In genomic region chr9:135669018-135669417, GRCh38 we compare ENCODE assay signal across 13 cellular contexts. TPM values are rescaled to one million over a fixed set of nuclear protein-coding genes. Genes with fewer than 3 reads are reported as not detected.
DNase-seq lines count a peak whose midpoint lies in the region; ATAC-seq, FAIRE-seq and TF ChIP-seq lines count a peak whose summit lies in the region.
"Not testable (repeated sequence)": the region's sequence is repeated elsewhere in the genome, so short reads cannot be mapped to it uniquely, and the experiment has no call there.
"Had no signal": no experiment of that assay in that cellular context is flagged by ENCODE, and none has a peak within 500 bp of the region (broad histone marks: within the 10 kb centered on the region; RNA-seq: fewer than 3 reads in every experiment).

No MANE protein-coding gene starts in this region.

- H2AFZ ChIP-seq in K562 (ENCODE audit: low read depth, low read length): not testable (repeated sequence)

- H3K4me1 ChIP-seq in K562 (replicated peaks in 1 of 2; ENCODE audit: control insufficient read depth in 2 of 2, insufficient read depth in 2 of 2, low read length in 2 of 2); sigmoid colon: not testable (repeated sequence)

- H3K4me3 ChIP-seq in K562, sigmoid colon: not testable (repeated sequence)

- TF ChIP-seq RAD21 in K562 (CRISPR knock-in tag; conservative IDR thresholded peaks at IDR 0.05 in 1 of 2, IDR thresholded peaks at IDR 0.05 in 1 of 2): not testable (repeated sequence)

- not testable (repeated sequence) for H3K36me3 ChIP-seq in K562 (ENCODE audit: control insufficient read depth, insufficient read depth, low read length); sigmoid colon

- not testable (repeated sequence) for ATAC-seq in K562

- intact Hi-C loops in K562 (cut with micrococcal nuclease); posterior vena cava (cut with DNase I); sigmoid colon (cut with DNase I): not testable (repeated sequence)

- H4K20me1 ChIP-seq in K562 (replicated peaks; ENCODE audit: control insufficient read depth, insufficient read depth, low read length): not testable (repeated sequence)

- not testable (repeated sequence) for H3K79me2 ChIP-seq in K562 (ENCODE audit: control insufficient read depth, insufficient read depth, low read length)

- not testable (repeated sequence) for H3K27ac ChIP-seq in K562 (ENCODE audit: extremely low read depth, low read depth, low read length); sigmoid colon

- H3K9me1 ChIP-seq in K562 (ENCODE audit: control insufficient read depth, insufficient read depth, low read length): not testable (repeated sequence)

- BruUV-seq in K562 (replicated peaks; lab: Mats Ljungman, UMichigan): not testable (repeated sequence)

- not testable (repeated sequence) for TF ChIP-seq EP300 in K562 (IDR thresholded peaks at IDR 0.05; ENCODE audit: low read length); sigmoid colon (IDR thresholded peaks at IDR 0.05)

- FAIRE-seq in K562 (lab: Jason Lieb, UNC): not testable (repeated sequence)

- 0% methylated on average over 5 of the region's 5 CpGs for WGBS in K562 (ENCODE audit: insufficient coverage, low coverage, missing lambda C conversion rate)
- 87 to 89% methylated on average over 5 of the region's 5 CpGs for WGBS in sigmoid colon, 2 donors

- CTCF ChIA-PET in K562 (lab: Yijun Ruan, JAX; ENCODE audit: low intra/inter-chr PET ratio): not testable (repeated sequence)

- H3K27me3 ChIP-seq in K562 (ENCODE audit: control insufficient read depth in 2 of 2, insufficient read depth in 2 of 2, low read length in 2 of 2) (peaks cover 9 to 48% of the 10 kb centered on the region in 2 experiments; a peak in 4 of 5 replicates), sigmoid colon (peaks cover 0 to 27% (median 0%) of the 10 kb centered on the region in 3 donors)

- not testable (repeated sequence) for TF ChIP-seq POLR2A in K562 (conservative IDR thresholded peaks at IDR 0.05); sigmoid colon (IDR thresholded peaks at IDR 0.05)

- not testable (repeated sequence) for TF ChIP-seq CTCF in K562 (IDR thresholded peaks at IDR 0.05 in 2 of 3, conservative IDR thresholded peaks at IDR 0.05 in 1 of 3; ENCODE audit: insufficient read depth in 2 of 3, low read depth in 1 of 3, low read length in 3 of 3); sigmoid colon (IDR thresholded peaks at IDR 0.05)

- POLR2A ChIA-PET in K562 (lab: Yijun Ruan, JAX): interaction anchor here (0.6 kb wide), 1 partner anchor 90 kb away, joined by 3 read pairs; no protein-coding TSS in a partner anchor

- H3K9me3 ChIP-seq in K562 (replicated peaks; ENCODE audit: control insufficient read depth, insufficient read depth, low read depth, low read length); sigmoid colon: not testable (repeated sequence)

- DNase-seq in activated effector memory CD4-positive, alpha-beta T cell treated with anti-CD3 and anti-CD28 coated beads, Interleukin-2, amount 50 U/mL, for 16 hours: peak; percentile 31
- DNase-seq in K562 (ENCODE audit: extremely low read depth in 1 of 4, low spot score in 3 of 4): not testable (repeated sequence)
- DNase-seq in posterior vena cava (ENCODE audit: low spot score) (peak; percentile 25), sigmoid colon (peak; percentile 18)

- H3K4me2 ChIP-seq in K562 (ENCODE audit: insufficient read depth, low read length): not testable (repeated sequence)

- in situ Hi-C loops in K562 (cut with MboI): not testable (repeated sequence)

- H3K9ac ChIP-seq in K562 (ENCODE audit: insufficient read depth in 1 of 2, low read depth in 2 of 2, low read length in 2 of 2): not testable (repeated sequence)

RNA-seq across cellular contexts. Expression of gene LCN9, which starts 5.9 kb away (rescaled TPM):
- total RNA-seq in K562 (2011; cell fraction: chromatin; rRNA removed; ENCODE audit: low replicate concordance): not detected in 2 replicates
- not detected in 2 replicates for total RNA-seq in K562 (2011; cell fraction: nucleolus; rRNA removed)
- total RNA-seq in K562 (2011; cell fraction: nucleoplasm; rRNA removed): not detected in 2 replicates
- total RNA-seq in K562 (2014; rRNA removed) (not detected in 2 replicates), K562 (2014; rRNA removed; fragmentation: Illumina TruSeq; extraction: Trizol) (not detected in 2 replicates), K562 (2015; rRNA removed; fragmentation: Illumina TruSeq; extraction: Trizol) (not detected in 2 replicates), K562 (2021) (not detected in 2 replicates), posterior vena cava (not detected), sigmoid colon (not detected)
- polyA plus RNA-seq in K562 (2011; rRNA removed) (not detected in 2 replicates), K562 (2014; fragmentation: Illumina TruSeq; extraction: Trizol) (not detected in 2 replicates), K562 (2014; fragmentation: Nextera tagmentation; extraction: Ambion mirVana) (not detected), K562 (2014; rRNA removed) (not detected in 2 replicates), sigmoid colon (not detected)
- not detected in 2 replicates for polyA plus RNA-seq in K562 (2011; cell fraction: cytosol; rRNA removed)
- polyA plus RNA-seq in K562 (2011; cell fraction: nucleus; rRNA removed): not detected in 2 replicates
- polyA plus RNA-seq in K562 (2012): not detected in 2 replicates
- not detected in 2 replicates for polyA minus RNA-seq in K562 (2011; rRNA and poly(A)+ RNA removed)
- not detected in 2 replicates for polyA minus RNA-seq in K562 (2011; cell fraction: cytosol; rRNA and poly(A)+ RNA removed)
- polyA minus RNA-seq in K562 (2011; cell fraction: nucleus; rRNA and poly(A)+ RNA removed): not detected in 2 replicates
- total RNA-seq: A673; CD4-positive, alpha-beta memory T cell; CD4-positive, CD25-positive, alpha-beta regulatory T cell; CD8-positive, alpha-beta memory T cell; Daoy; G401; GM12878 had no signal
- polyA plus RNA-seq: AG04450; CD14-positive monocyte; CD4-positive, alpha-beta memory T cell; CD4-positive, CD25-positive, alpha-beta regulatory T cell; CD8-positive, alpha-beta memory T cell; GM12878 had no signal

RNA-seq across cellular contexts. Expression of gene GLT6D1, which starts 29.7 kb away (rescaled TPM):
- not detected in 2 replicates for total RNA-seq in K562 (2011; cell fraction: chromatin; rRNA removed; ENCODE audit: low replicate concordance)
- total RNA-seq in K562 (2011; cell fraction: nucleolus; rRNA removed): not detected in 2 replicates
- total RNA-seq in K562 (2011; cell fraction: nucleoplasm; rRNA removed): not detected in 2 replicates
- total RNA-seq in K562 (2014; rRNA removed) (not detected in 2 replicates), K562 (2014; rRNA removed; fragmentation: Illumina TruSeq; extraction: Trizol) (not detected in 2 replicates), K562 (2015; rRNA removed; fragmentation: Illumina TruSeq; extraction: Trizol) (not detected in 2 replicates), K562 (2021) (not detected in 2 replicates), posterior vena cava (not detected), sigmoid colon (not detected)
- polyA plus RNA-seq in K562 (2011; rRNA removed) (not detected in 2 replicates), K562 (2014; fragmentation: Illumina TruSeq; extraction: Trizol) (not detected in 2 replicates), K562 (2014; fragmentation: Nextera tagmentation; extraction: Ambion mirVana) (not detected), K562 (2014; rRNA removed) (not detected in 2 replicates), sigmoid colon (not detected)
- polyA plus RNA-seq in K562 (2011; cell fraction: cytosol; rRNA removed): not detected in 2 replicates
- polyA plus RNA-seq in K562 (2011; cell fraction: nucleus; rRNA removed): not detected in 2 replicates
- polyA plus RNA-seq in K562 (2012): not detected in 2 replicates
- not detected in 2 replicates for polyA minus RNA-seq in K562 (2011; rRNA and poly(A)+ RNA removed)
- polyA minus RNA-seq in K562 (2011; cell fraction: cytosol; rRNA and poly(A)+ RNA removed): not detected in 2 replicates
- not detected in 2 replicates for polyA minus RNA-seq in K562 (2011; cell fraction: nucleus; rRNA and poly(A)+ RNA removed)
- total RNA-seq: A673; CD4-positive, alpha-beta memory T cell; CD4-positive, CD25-positive, alpha-beta regulatory T cell; CD8-positive, alpha-beta memory T cell; Daoy; G401; GM12878 had no signal
- polyA plus RNA-seq: AG04450; CD14-positive monocyte; CD4-positive, alpha-beta memory T cell; CD4-positive, CD25-positive, alpha-beta regulatory T cell; CD8-positive, alpha-beta memory T cell; GM12878 had no signal

RNA-seq across cellular contexts. Expression of gene SOHLH1, which starts 30.3 kb away (rescaled TPM):
- total RNA-seq in K562 (2011; cell fraction: chromatin; rRNA removed; ENCODE audit: low replicate concordance): 0.42 TPM in 1 of 2 replicates, not detected in the other
- total RNA-seq in K562 (2011; cell fraction: nucleolus; rRNA removed): 0.26 and 0.33 TPM in 2 replicates
- total RNA-seq in K562 (2011; cell fraction: nucleoplasm; rRNA removed): 0.31 and 0.44 TPM in 2 replicates
- total RNA-seq in K562 (2014; rRNA removed) (0.16 and 0.41 TPM in 2 replicates), K562 (2014; rRNA removed; fragmentation: Illumina TruSeq; extraction: Trizol) (not detected in 2 replicates), K562 (2015; rRNA removed; fragmentation: Illumina TruSeq; extraction: Trizol) (0.19 TPM in 1 of 2 replicates, not detected in the other), K562 (2021) (0.29 TPM in 1 of 2 replicates, not detected in the other), posterior vena cava (not detected), sigmoid colon (not detected)
- polyA plus RNA-seq in K562 (2011; rRNA removed) (0.16 and 0.17 TPM in 2 replicates), K562 (2014; fragmentation: Illumina TruSeq; extraction: Trizol) (not detected in 2 replicates), K562 (2014; fragmentation: Nextera tagmentation; extraction: Ambion mirVana) (not detected), K562 (2014; rRNA removed) (0.24 TPM in 1 of 2 replicates, not detected in the other), sigmoid colon (not detected)
- polyA plus RNA-seq in K562 (2011; cell fraction: cytosol; rRNA removed): 0.22 and 0.40 TPM in 2 replicates
- 0.59 and 0.65 TPM in 2 replicates for polyA plus RNA-seq in K562 (2011; cell fraction: nucleus; rRNA removed)
- polyA plus RNA-seq in K562 (2012): 0.16 and 0.68 TPM in 2 replicates
- not detected in 2 replicates for polyA minus RNA-seq in K562 (2011; rRNA and poly(A)+ RNA removed)
- polyA minus RNA-seq in K562 (2011; cell fraction: cytosol; rRNA and poly(A)+ RNA removed): not detected in 2 replicates
- 0.22 TPM in 1 of 2 replicates, not detected in the other for polyA minus RNA-seq in K562 (2011; cell fraction: nucleus; rRNA and poly(A)+ RNA removed)
- total RNA-seq: A673; CD4-positive, alpha-beta memory T cell; CD4-positive, CD25-positive, alpha-beta regulatory T cell; CD8-positive, alpha-beta memory T cell; Daoy; G401; GM12878 had no signal
- polyA plus RNA-seq: AG04450; CD14-positive monocyte; CD4-positive, alpha-beta memory T cell; CD4-positive, CD25-positive, alpha-beta regulatory T cell; CD8-positive, alpha-beta memory T cell; GM12878 had no signal

RNA-seq across cellular contexts. Expression of gene KCNT1, which starts 33.0 kb away (rescaled TPM):
- total RNA-seq in K562 (2011; cell fraction: chromatin; rRNA removed; ENCODE audit: low replicate concordance): not detected in 2 replicates
- not detected in 2 replicates for total RNA-seq in K562 (2011; cell fraction: nucleolus; rRNA removed)
- total RNA-seq in K562 (2011; cell fraction: nucleoplasm; rRNA removed): not detected in 2 replicates
- 0.05 TPM in 1 of 2 replicates, not detected in the other for total RNA-seq in K562 (2014; rRNA removed)
- not detected in 2 replicates for total RNA-seq in K562 (2014; rRNA removed; fragmentation: Illumina TruSeq; extraction: Trizol)
- not detected in 2 replicates for total RNA-seq in K562 (2015; rRNA removed; fragmentation: Illumina TruSeq; extraction: Trizol)
- total RNA-seq in K562 (2021): not detected in 2 replicates
- polyA plus RNA-seq in K562 (2011; rRNA removed): not detected in 2 replicates
- polyA plus RNA-seq in K562 (2011; cell fraction: cytosol; rRNA removed): not detected in 2 replicates
- polyA plus RNA-seq in K562 (2011; cell fraction: nucleus; rRNA removed): not detected in 2 replicates
- polyA plus RNA-seq in K562 (2012): 0.10 and 0.30 TPM in 2 replicates
- not detected in 2 replicates for polyA plus RNA-seq in K562 (2014; fragmentation: Illumina TruSeq; extraction: Trizol)
- not detected for polyA plus RNA-seq in K562 (2014; fragmentation: Nextera tagmentation; extraction: Ambion mirVana)
- not detected in 2 replicates for polyA plus RNA-seq in K562 (2014; rRNA removed)
- not detected in 2 replicates for polyA minus RNA-seq in K562 (2011; rRNA and poly(A)+ RNA removed)
- polyA minus RNA-seq in K562 (2011; cell fraction: cytosol; rRNA and poly(A)+ RNA removed): not detected in 2 replicates
- polyA minus RNA-seq in K562 (2011; cell fraction: nucleus; rRNA and poly(A)+ RNA removed): not detected in 2 replicates
- under 1 TPM; 0.28 to 0.38 TPM for total RNA-seq in posterior vena cava
- under 1 TPM in 3 of 4 donors, not detected in 1; 0.28 to 0.95 (median 0.36) TPM for total RNA-seq in sigmoid colon
- polyA plus RNA-seq in sigmoid colon: under 1 TPM in 1 of 3 donors, not detected in 2; 0.23 TPM
- total RNA-seq: A673; CD4-positive, CD25-positive, alpha-beta regulatory T cell; CD8-positive, alpha-beta memory T cell; Daoy; G401; GM12878 had no signal
- polyA plus RNA-seq: AG04450; CD14-positive monocyte; CD4-positive, CD25-positive, alpha-beta regulatory T cell; GM12878 had no signal
